Comparison of ENCODE assay signal across 12 cellular contexts in genomic region chr2:99697811-99698568, GRCh38.
DNase-seq lines count a peak whose midpoint lies in the region; ATAC-seq and TF ChIP-seq lines count a peak whose summit lies in the region.
"Had no signal": no experiment of that assay in that cellular context is flagged by ENCODE, and none has a peak within 500 bp of the region (broad histone marks: within the 10 kb centered on the region; RNA-seq: fewer than 3 reads in every experiment).

No MANE protein-coding gene starts in this region.

- ATAC-seq in gastroesophageal sphincter (peak; percentile 74), HG02798 (IDR thresholded peaks at IDR 0.05; ENCODE audit: poor library complexity, unreplicated experiment) (no peak)
- no peak for ATAC-seq in activated T-cell treated with anti-CD3 and anti-CD28 coated beads, Interleukin-2, amount 50 U/mL, for 4 hours
- ATAC-seq: gastrocnemius medialis had no signal

- no peaks in the 10 kb centered on the region for H3K36me3 ChIP-seq in gastroesophageal sphincter
- H3K36me3 ChIP-seq in smooth muscle cell (ENCODE audit: low read depth), result no peaks in the 10 kb centered on the region
- H3K36me3 ChIP-seq in prostate gland, result no peaks in the 10 kb centered on the region
- H3K36me3 ChIP-seq: gastrocnemius medialis had no signal

- H3K9ac ChIP-seq in smooth muscle cell (ENCODE audit: low read depth), result no peak overlapping the region

- no peaks in the 10 kb centered on the region for H3K79me2 ChIP-seq in smooth muscle cell (ENCODE audit: low read depth)

- H3F3A ChIP-seq in smooth muscle cell (ENCODE audit: low read depth), result peaks cover 11% of the 10 kb centered on the region

- peak overlapping the region; percentile 69 for H3K4me2 ChIP-seq in smooth muscle cell

- H3K27me3 ChIP-seq in gastroesophageal sphincter (no peaks in the 10 kb centered on the region), smooth muscle cell (ENCODE audit: low read depth) (no peaks in the 10 kb centered on the region), prostate gland (replicated peaks; ENCODE audit: insufficient read depth) (no peaks in the 10 kb centered on the region)
- H3K27me3 ChIP-seq: gastrocnemius medialis had no signal

- H3K27me3 Mint-ChIP-seq in activated T-cell treated with anti-CD3 and anti-CD28 coated beads, Interleukin-2, amount 50 U/mL, for 4 hours (ENCODE audit: low read depth), result peaks cover 4% of the 10 kb centered on the region
- H3K27me3 Mint-ChIP-seq: central memory CD8-positive, alpha-beta T cell had no signal

- no peaks in the 10 kb centered on the region for H3K4me1 Mint-ChIP-seq in activated T-cell treated with anti-CD3 and anti-CD28 coated beads, Interleukin-2, amount 50 U/mL, for 4 hours (ENCODE audit: low read depth)
- H3K4me1 Mint-ChIP-seq: central memory CD8-positive, alpha-beta T cell had no signal

- intact Hi-C loops in prostate gland (cut with DNase I), result no loop called here

- no peak for TF ChIP-seq POLR2A in gastroesophageal sphincter (IDR thresholded peaks at IDR 0.05)
- TF ChIP-seq POLR2A in prostate gland (IDR thresholded peaks at IDR 0.05), result no peak

- H3K9me3 Mint-ChIP-seq in activated T-cell treated with anti-CD3 and anti-CD28 coated beads, Interleukin-2, amount 50 U/mL, for 4 hours, result no peaks in the 10 kb centered on the region
- H3K9me3 Mint-ChIP-seq: central memory CD8-positive, alpha-beta T cell had no signal

- no peak overlapping the region for H3K4me3 Mint-ChIP-seq in activated T-cell treated with anti-CD3 and anti-CD28 coated beads, Interleukin-2, amount 50 U/mL, for 4 hours
- H3K4me3 Mint-ChIP-seq: central memory CD8-positive, alpha-beta T cell had no signal

- DNase-seq in H4 (ENCODE audit: low spot score) (peak; percentile 86), smooth muscle cell (lab: John Stamatoyannopoulos, UW; ENCODE audit: unreplicated experiment) (no peak), prostate gland (ENCODE audit: low spot score) (no peak)
- no peak for DNase-seq in activated T-cell treated with anti-CD3 and anti-CD28 coated beads, Interleukin-2, amount 50 U/mL, for 4 hours
- no peak for DNase-seq in activated CD4-positive, alpha-beta T cell treated with anti-CD3 and anti-CD28 coated beads, Interleukin-2, amount 50 U/mL, for 1 hour
- DNase-seq: activated T-cell treated with anti-CD3 and anti-CD28 coated beads, Interleukin-2, amount 50 U/mL, for 1 hour; gastrocnemius medialis; NCI-H187 treated with DMSO at 0.1 percent for 48 hours had no signal

- TF ChIP-seq EP300 in gastroesophageal sphincter (IDR thresholded peaks at IDR 0.05), result no peak

- TF ChIP-seq CTCF in VCaP (conservative IDR thresholded peaks at IDR 0.05), result no peak
- no peak for TF ChIP-seq CTCF in gastroesophageal sphincter (IDR thresholded peaks at IDR 0.05)
- no peak for TF ChIP-seq CTCF in smooth muscle cell (IDR thresholded peaks at IDR 0.05; ENCODE audit: borderline replicate concordance, insufficient read depth, poor library complexity, severe bottlenecking)
- TF ChIP-seq CTCF in prostate gland (IDR thresholded peaks at IDR 0.05), result no peak

- H4K20me1 ChIP-seq in smooth muscle cell (ENCODE audit: low read depth), result no peaks in the 10 kb centered on the region

- H3K36me3 Mint-ChIP-seq in activated T-cell treated with anti-CD3 and anti-CD28 coated beads, Interleukin-2, amount 50 U/mL, for 4 hours (ENCODE audit: insufficient read depth), result no peaks in the 10 kb centered on the region

- H2AFZ ChIP-seq in smooth muscle cell (ENCODE audit: low read depth), result no peak overlapping the region

- H3K9me3 ChIP-seq in gastroesophageal sphincter (no peaks in the 10 kb centered on the region), smooth muscle cell (replicated peaks; ENCODE audit: low read depth) (no peaks in the 10 kb centered on the region), prostate gland (no peaks in the 10 kb centered on the region)
- H3K9me3 ChIP-seq: gastrocnemius medialis had no signal

- H3K4me3 ChIP-seq in gastroesophageal sphincter (no peak overlapping the region), smooth muscle cell (no peak overlapping the region), prostate gland (no peak overlapping the region)
- H3K4me3 ChIP-seq: gastrocnemius medialis had no signal

- H3K27ac ChIP-seq in VCaP (peak overlapping the region; percentile 30; the same call in 1 of the 2 replicates), gastroesophageal sphincter (no peak overlapping the region), smooth muscle cell (ENCODE audit: low read depth) (peak overlapping the region; percentile 47), prostate gland (no peak overlapping the region)
- H3K27ac ChIP-seq: gastrocnemius medialis had no signal

- H3K4me1 ChIP-seq in gastroesophageal sphincter (no peaks in the 10 kb centered on the region), smooth muscle cell (ENCODE audit: low read depth) (peaks cover 7% of the 10 kb centered on the region), prostate gland (replicated peaks) (no peaks in the 10 kb centered on the region)
- H3K4me1 ChIP-seq: gastrocnemius medialis had no signal

Comparison
In these comparisons a context has a peak if more than half of its experiments do, and no peak if none do; other contexts are left out.
1. H3K27ac ChIP-seq: peak in VCaP (single experiment) and smooth muscle cell (single experiment); none in gastroesophageal sphincter (0 of 4) and prostate gland (0 of 2).